23 cellular contexts compared by ENCODE assay signal in genomic region chr10:102550636-102551210, GRCh38.
"Had no signal": no experiment of that assay in that cellular context is flagged by ENCODE, and none has a peak within 500 bp of the region (broad histone marks: within the 10 kb centered on the region; RNA-seq: fewer than 3 reads in every experiment).

No MANE protein-coding gene starts in this region.

- H3K36me3 Mint-ChIP-seq: natural killer cell treated with Interleukin-12 subunit alpha and Interleukin-12 subunit beta and Interleukin-15 and Interleukin-18, amount 100 ng/mL, for 72 hours had no signal

- H3K9me3 Mint-ChIP-seq: naive thymus-derived CD8-positive, alpha-beta T cell; natural killer cell treated with Interleukin-12 subunit alpha and Interleukin-12 subunit beta and Interleukin-15 and Interleukin-18, amount 100 ng/mL, for 72 hours; nephron progenitor cell; neural crest cell; stimulated activated effector memory CD8-positive, alpha-beta T cell treated with anti-CD3 and anti-CD28 coated beads, Interleukin-12 subunit alpha, Interleukin-12 subunit beta, amount 100 ng/mL, for 72 hours; stimulated activated naive B cell treated with anti-CD40 and anti-IgM and Interleukin-4, amounts not matched to agents 10 μg/mL and 1 μg/mL and 100 μg/mL, for 72 hours; stimulated activated naive CD8-positive, alpha-beta T cell treated with anti-CD3 and anti-CD28 coated beads, Interleukin-15, Interleukin-2, amounts not matched to agents 100 ng/mL and 50 ng/mL, for 24 hours had no signal

- H3K27ac Mint-ChIP-seq: naive thymus-derived CD8-positive, alpha-beta T cell; natural killer cell treated with Interleukin-12 subunit alpha and Interleukin-12 subunit beta and Interleukin-15 and Interleukin-18, amount 100 ng/mL, for 72 hours; nephron progenitor cell; progenitor cell of endocrine pancreas; stimulated activated effector memory CD8-positive, alpha-beta T cell treated with anti-CD3 and anti-CD28 coated beads, Interleukin-12 subunit alpha, Interleukin-12 subunit beta, amount 100 ng/mL, for 72 hours; stimulated activated naive B cell treated with anti-CD40 and anti-IgM and Interleukin-4, amounts not matched to agents 10 μg/mL and 1 μg/mL and 100 μg/mL, for 72 hours; stimulated activated naive CD8-positive, alpha-beta T cell treated with anti-CD3 and anti-CD28 coated beads, Interleukin-15, Interleukin-2, amounts not matched to agents 100 ng/mL and 50 ng/mL, for 24 hours had no signal

- H3K27me3 Mint-ChIP-seq: naive thymus-derived CD8-positive, alpha-beta T cell; natural killer cell treated with Interleukin-12 subunit alpha and Interleukin-12 subunit beta and Interleukin-15 and Interleukin-18, amount 100 ng/mL, for 72 hours; progenitor cell of endocrine pancreas; stimulated activated naive B cell treated with anti-CD40 and anti-IgM and Interleukin-4, amounts not matched to agents 10 μg/mL and 1 μg/mL and 100 μg/mL, for 72 hours; stimulated activated naive CD8-positive, alpha-beta T cell treated with anti-CD3 and anti-CD28 coated beads, Interleukin-15, Interleukin-2, amounts not matched to agents 100 ng/mL and 50 ng/mL, for 24 hours had no signal

- DNase-seq: naive thymus-derived CD8-positive, alpha-beta T cell; nephron progenitor cell; nucleus accumbens; psoas muscle; right cardiac atrium; right lobe of liver; sigmoid colon; small intestine; stimulated activated CD4-positive, alpha-beta T cell treated with anti-CD3 and anti-CD28 coated beads, Interleukin-15, amount 100 ng/mL, for 24 hours; stimulated activated CD4-positive, alpha-beta T cell treated with anti-CD3 and anti-CD28 coated beads, Interleukin-2, amount 100 ng/mL, for 24 hours; stimulated activated CD4-positive, alpha-beta T cell treated with anti-CD3 and anti-CD28 coated beads, Interleukin-2, amount 100 ng/mL, for 48 hours; stimulated activated CD4-positive, alpha-beta T cell treated with anti-CD3 and anti-CD28 coated beads, Interleukin-4, amount 100 ng/mL, for 24 hours; stimulated activated naive B cell treated with anti-CD40 and anti-IgM and Interleukin-4, amounts not matched to agents 10 μg/mL and 1 μg/mL and 100 μg/mL, for 72 hours; stimulated activated naive CD4-positive, alpha-beta T cell treated with Interleukin-2 at 50 U/mL for 16 hours; stomach; thyroid gland; trophoblast cell; uterus had no signal

- H3K4me3 Mint-ChIP-seq: naive thymus-derived CD8-positive, alpha-beta T cell; natural killer cell treated with Interleukin-12 subunit alpha and Interleukin-12 subunit beta and Interleukin-15 and Interleukin-18, amount 100 ng/mL, for 72 hours; nephron progenitor cell; neural crest cell; stimulated activated effector memory CD8-positive, alpha-beta T cell treated with anti-CD3 and anti-CD28 coated beads, Interleukin-12 subunit alpha, Interleukin-12 subunit beta, amount 100 ng/mL, for 72 hours; stimulated activated naive B cell treated with anti-CD40 and anti-IgM and Interleukin-4, amounts not matched to agents 10 μg/mL and 1 μg/mL and 100 μg/mL, for 72 hours; stimulated activated naive CD8-positive, alpha-beta T cell treated with anti-CD3 and anti-CD28 coated beads, Interleukin-15, Interleukin-2, amounts not matched to agents 100 ng/mL and 50 ng/mL, for 24 hours had no signal
